8 cellular contexts compared by ENCODE assay signal in genomic region chr13:19701619-19702018, GRCh38.
A peak's percentile ranks its signal among the peaks of the same experiment; 100 is the strongest.
DNase-seq lines count a peak whose midpoint lies in the region; FAIRE-seq and TF ChIP-seq lines count a peak whose summit lies in the region.
"Not testable (repeated sequence)": the region's sequence is repeated elsewhere in the genome, so short reads cannot be mapped to it uniquely, and the experiment has no call there.

No MANE protein-coding gene starts in this region.

- H3K27ac Mint-ChIP-seq in HFFc6 (peak overlapping the region; percentile 14; the same call in 1 of the 2 replicates), endodermal cell (peak overlapping the region; percentile 28)

- not testable (repeated sequence) for H3K4me3 Mint-ChIP-seq in HFFc6, endodermal cell

- H3K27me3 Mint-ChIP-seq in HFFc6 (ENCODE audit: insufficient read depth); endodermal cell (ENCODE audit: insufficient read depth): not testable (repeated sequence)

- H3K9me3 ChIP-seq in endodermal cell (ENCODE audit: control insufficient read depth, low read length); small intestine (ENCODE audit: control insufficient read depth, low read depth): not testable (repeated sequence)

- not testable (repeated sequence) for TF ChIP-seq CTCF in HFFc6 (IDR thresholded peaks at IDR 0.05); bronchial epithelial cell (IDR thresholded peaks at IDR 0.05; ENCODE audit: insufficient read depth, low read length, severe bottlenecking); endodermal cell (conservative IDR thresholded peaks at IDR 0.05)

- not testable (repeated sequence) for DNase-seq in HFFc6; endodermal cell; frontal cortex (ENCODE audit: low spot score in 2 of 2); small intestine
- DNase-seq in bronchial epithelial cell (ENCODE audit: low read depth) = peak; percentile 45

- not testable (repeated sequence) for H3K36me3 ChIP-seq in bronchial epithelial cell (ENCODE audit: control insufficient read depth, insufficient read depth, low read length); endodermal cell (ENCODE audit: control insufficient read depth, insufficient read depth, low read length); small intestine (ENCODE audit: control insufficient read depth in 2 of 2, insufficient read depth in 2 of 2, low read length in 2 of 2)

- not testable (repeated sequence) for H3K9ac ChIP-seq in endodermal cell (ENCODE audit: extremely low read depth, low read length, poor library complexity, severe bottlenecking)

- H3K4me1 ChIP-seq in endodermal cell (ENCODE audit: control insufficient read depth, insufficient read depth, low read length); small intestine (ENCODE audit: control insufficient read depth in 2 of 2, insufficient read depth in 1 of 2, low read depth in 1 of 2, low read length in 1 of 2): not testable (repeated sequence)

- not testable (repeated sequence) for H3K9me3 Mint-ChIP-seq in HFFc6, endodermal cell

- H3K4me3 ChIP-seq in bronchial epithelial cell (ENCODE audit: low read depth, low read length); endodermal cell (ENCODE audit: low read length); small intestine (ENCODE audit: low read depth in 1 of 2, low read length in 2 of 2): not testable (repeated sequence)

- not testable (repeated sequence) for H3K27ac ChIP-seq in endodermal cell (ENCODE audit: low read depth, low read length); small intestine (ENCODE audit: low read depth in 1 of 2, low read length in 1 of 2)

- not testable (repeated sequence) for H3K27me3 ChIP-seq in bronchial epithelial cell (ENCODE audit: control insufficient read depth, insufficient read depth, low read length); endodermal cell (ENCODE audit: control insufficient read depth, insufficient read depth, low read length, poor library complexity, severe bottlenecking); small intestine (ENCODE audit: control insufficient read depth in 2 of 2, insufficient read depth in 2 of 2, low read length in 2 of 2)

- H3K4me1 Mint-ChIP-seq in HFFc6 (ENCODE audit: low read depth) (peaks cover 27% of the 10 kb centered on the region), endodermal cell (peaks cover 15% of the 10 kb centered on the region)

- not testable (repeated sequence) for H3K36me3 Mint-ChIP-seq in HFFc6 (ENCODE audit: low read depth); endodermal cell (ENCODE audit: low read depth)

- FAIRE-seq in A204.1 (lab: Jason Lieb, UNC) = peak; percentile 72
- peak; percentile 85 for FAIRE-seq in G401.6 (lab: Jason Lieb, UNC)
- peak; percentile 15 for FAIRE-seq in TTC549 (lab: Jason Lieb, UNC)
- FAIRE-seq in bronchial epithelial cell (lab: Jason Lieb, UNC) = not testable (repeated sequence)
- peak; percentile 62 for FAIRE-seq in frontal cortex (lab: Jason Lieb, UNC)
- peak; percentile 90 for FAIRE-seq in small intestine (lab: Jason Lieb, UNC)
